Comparison of ENCODE assay signal across 8 cellular contexts in the genomic region with DNA sequence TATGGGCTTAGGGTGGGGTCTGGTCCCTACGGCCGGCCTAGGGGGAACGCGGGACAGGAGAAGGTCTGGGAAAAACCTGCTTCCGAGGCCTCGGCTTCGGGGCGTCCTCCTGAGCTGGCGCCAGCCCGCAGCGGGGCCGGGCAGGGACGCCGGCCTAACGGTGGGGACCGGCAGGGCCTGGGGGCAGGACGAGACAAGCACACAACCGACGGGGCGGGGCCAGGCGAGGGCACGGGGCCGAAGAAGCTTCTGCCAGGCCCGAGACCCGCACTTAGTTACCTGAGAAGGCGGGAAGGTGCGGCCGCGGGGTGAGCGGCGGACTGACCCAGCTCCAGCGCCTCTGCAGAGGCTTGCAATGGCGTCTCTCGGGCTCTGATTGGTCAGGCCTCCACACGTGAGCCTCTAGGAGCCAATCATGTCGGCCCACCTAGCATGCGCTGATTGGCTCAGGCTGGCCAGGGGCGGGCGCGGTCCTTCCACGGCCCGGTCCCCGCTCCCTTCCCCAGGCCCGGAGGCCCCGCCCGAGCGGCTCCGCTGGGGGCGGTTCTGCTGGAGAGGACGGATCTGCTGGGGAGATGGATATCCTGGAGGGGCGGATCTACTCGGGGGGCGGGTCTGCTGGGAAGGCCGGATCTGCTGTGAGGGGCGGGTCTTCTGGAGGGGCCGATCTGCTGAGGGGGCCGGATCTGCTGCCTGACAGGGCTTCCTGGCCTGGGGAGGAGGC. TPM values are rescaled to one million over a fixed set of nuclear protein-coding genes. Genes with fewer than 3 reads are reported as not detected.
DNase-seq lines count a peak whose midpoint lies in the region; ATAC-seq and TF ChIP-seq lines count a peak whose summit lies in the region.

No MANE protein-coding gene starts in this region.

- H3K4me1 Mint-ChIP-seq in WTC11, result peaks cover 36% of the 10 kb centered on the region

- H3K9me3 Mint-ChIP-seq in WTC11, result no peaks in the 10 kb centered on the region

- TF ChIP-seq CTCF in WTC11 (IDR thresholded peaks at IDR 0.05) (no peak), cardiac fibroblast (IDR thresholded peaks at IDR 0.05; ENCODE audit: low read depth, low read length) (no peak)

- H3K4me3 Mint-ChIP-seq in WTC11, result peak overlapping the region; percentile 77

- in situ Hi-C loops in GM18951 (cut with MboI; ENCODE audit: low sequenced_read_pairs, unreplicated experiment), result no loop called here

- peak; percentile 92 for TF ChIP-seq POLR2A in GM18951 (IDR thresholded peaks at IDR 0.05; ENCODE audit: extremely low read depth, insufficient read depth, insufficient read length)

- no peak overlapping the region for H3K27ac Mint-ChIP-seq in WTC11

- CTCF ChIA-PET in WTC11 (lab: Charles Lee), result interaction anchor here (1.4 to 2.2 kb wide), 5 partner anchors 12 to 98 kb away, joined by 4 to 19 read pairs (median 11); no protein-coding TSS in a partner anchor

- ATAC-seq in HG03175 (IDR thresholded peaks at IDR 0.05; ENCODE audit: unreplicated experiment), result peak; percentile 96
- ATAC-seq in WTC11, result peak; percentile 92

- peaks cover 38% of the 10 kb centered on the region for H3K36me3 Mint-ChIP-seq in WTC11

- H3K4me3 ChIP-seq in cardiac fibroblast (replicated peaks in 1 of 2; ENCODE audit: low read depth in 2 of 2, low read length in 2 of 2) (peak overlapping the region; percentile 98 to 99), skin epidermis (peak overlapping the region; percentile 77 to 100 (median 93))

- H3K27ac ChIP-seq in skin epidermis, result peak overlapping the region; percentile 87 to 99 (median 95)

- POLR2A ChIA-PET in WTC11 (lab: Charles Lee), result interaction anchor here (1.2 to 2.1 kb wide), 3 partner anchors 13 to 38 kb away, joined by 3 to 14 read pairs (median 6); no protein-coding TSS in a partner anchor

- peak; percentile 99 for DNase-seq in AG08396 (ENCODE audit: low spot score)
- DNase-seq in NCI-H2227 treated with DMSO at 0.1 percent for 48 hours (lab: John Stamatoyannopoulos, UW), result peak; percentile 92
- peak; percentile 99 for DNase-seq in WTC11 (ENCODE audit: low spot score)
- DNase-seq in cardiac fibroblast (ENCODE audit: low read depth in 2 of 2), result peak; percentile 99 to 100
- DNase-seq in iPS-NIHi11 (ENCODE audit: low spot score), result peak; percentile 99

- H3K27me3 Mint-ChIP-seq in WTC11 (ENCODE audit: low read depth), result peaks cover 39% of the 10 kb centered on the region

TF ChIP-seq in WTC11, 78 proteins besides CTCF, POLR2A, EP300 and RAD21 (continues in another document):
- TF ChIP-seq NR3C1 (CRISPR knock-in tag; conservative IDR thresholded peaks at IDR 0.05; ENCODE audit: low read depth) (no peak), HMGA2 (CRISPR knock-in tag; IDR thresholded peaks at IDR 0.05) (no peak), ZBTB21 (CRISPR knock-in tag; IDR thresholded peaks at IDR 0.05; ENCODE audit: borderline replicate concordance) (no peak), SMAD3 (CRISPR knock-in tag; IDR thresholded peaks at IDR 0.05; ENCODE audit: borderline replicate concordance) (no peak), FOXK1 (CRISPR knock-in tag; IDR thresholded peaks at IDR 0.05) (peak; percentile 33; the same call in 1 of the 2 replicates)
- TF ChIP-seq, protein P1, sequence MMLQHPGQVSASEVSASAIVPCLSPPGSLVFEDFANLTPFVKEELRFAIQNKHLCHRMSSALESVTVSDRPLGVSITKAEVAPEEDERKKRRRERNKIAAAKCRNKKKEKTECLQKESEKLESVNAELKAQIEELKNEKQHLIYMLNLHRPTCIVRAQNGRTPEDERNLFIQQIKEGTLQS (CRISPR knock-in tag; conservative IDR thresholded peaks at IDR 0.05), result no peak
- TF ChIP-seq, protein P2, sequence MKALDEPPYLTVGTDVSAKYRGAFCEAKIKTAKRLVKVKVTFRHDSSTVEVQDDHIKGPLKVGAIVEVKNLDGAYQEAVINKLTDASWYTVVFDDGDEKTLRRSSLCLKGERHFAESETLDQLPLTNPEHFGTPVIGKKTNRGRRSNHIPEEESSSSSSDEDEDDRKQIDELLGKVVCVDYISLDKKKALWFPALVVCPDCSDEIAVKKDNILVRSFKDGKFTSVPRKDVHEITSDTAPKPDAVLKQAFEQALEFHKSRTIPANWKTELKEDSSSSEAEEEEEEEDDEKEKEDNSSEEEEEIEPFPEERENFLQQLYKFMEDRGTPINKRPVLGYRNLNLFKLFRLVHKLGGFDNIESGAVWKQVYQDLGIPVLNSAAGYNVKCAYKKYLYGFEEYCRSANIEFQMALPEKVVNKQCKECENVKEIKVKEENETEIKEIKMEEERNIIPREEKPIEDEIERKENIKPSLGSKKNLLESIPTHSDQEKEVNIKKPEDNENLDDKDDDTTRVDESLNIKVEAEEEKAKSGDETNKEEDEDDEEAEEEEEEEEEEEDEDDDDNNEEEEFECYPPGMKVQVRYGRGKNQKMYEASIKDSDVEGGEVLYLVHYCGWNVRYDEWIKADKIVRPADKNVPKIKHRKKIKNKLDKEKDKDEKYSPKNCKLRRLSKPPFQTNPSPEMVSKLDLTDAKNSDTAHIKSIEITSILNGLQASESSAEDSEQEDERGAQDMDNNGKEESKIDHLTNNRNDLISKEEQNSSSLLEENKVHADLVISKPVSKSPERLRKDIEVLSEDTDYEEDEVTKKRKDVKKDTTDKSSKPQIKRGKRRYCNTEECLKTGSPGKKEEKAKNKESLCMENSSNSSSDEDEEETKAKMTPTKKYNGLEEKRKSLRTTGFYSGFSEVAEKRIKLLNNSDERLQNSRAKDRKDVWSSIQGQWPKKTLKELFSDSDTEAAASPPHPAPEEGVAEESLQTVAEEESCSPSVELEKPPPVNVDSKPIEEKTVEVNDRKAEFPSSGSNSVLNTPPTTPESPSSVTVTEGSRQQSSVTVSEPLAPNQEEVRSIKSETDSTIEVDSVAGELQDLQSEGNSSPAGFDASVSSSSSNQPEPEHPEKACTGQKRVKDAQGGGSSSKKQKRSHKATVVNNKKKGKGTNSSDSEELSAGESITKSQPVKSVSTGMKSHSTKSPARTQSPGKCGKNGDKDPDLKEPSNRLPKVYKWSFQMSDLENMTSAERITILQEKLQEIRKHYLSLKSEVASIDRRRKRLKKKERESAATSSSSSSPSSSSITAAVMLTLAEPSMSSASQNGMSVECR (CRISPR knock-in tag; IDR thresholded peaks at IDR 0.05; ENCODE audit: borderline replicate concordance), result 0 out of 2 replicates have a peak, but pooled peaks have one; percentile 28
- TF ChIP-seq, protein P3, sequence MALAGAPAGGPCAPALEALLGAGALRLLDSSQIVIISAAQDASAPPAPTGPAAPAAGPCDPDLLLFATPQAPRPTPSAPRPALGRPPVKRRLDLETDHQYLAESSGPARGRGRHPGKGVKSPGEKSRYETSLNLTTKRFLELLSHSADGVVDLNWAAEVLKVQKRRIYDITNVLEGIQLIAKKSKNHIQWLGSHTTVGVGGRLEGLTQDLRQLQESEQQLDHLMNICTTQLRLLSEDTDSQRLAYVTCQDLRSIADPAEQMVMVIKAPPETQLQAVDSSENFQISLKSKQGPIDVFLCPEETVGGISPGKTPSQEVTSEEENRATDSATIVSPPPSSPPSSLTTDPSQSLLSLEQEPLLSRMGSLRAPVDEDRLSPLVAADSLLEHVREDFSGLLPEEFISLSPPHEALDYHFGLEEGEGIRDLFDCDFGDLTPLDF (CRISPR knock-in tag; IDR thresholded peaks at IDR 0.05), result 0 out of 2 replicates have a peak, but pooled peaks have one; percentile 52
- TF ChIP-seq, protein P4, sequence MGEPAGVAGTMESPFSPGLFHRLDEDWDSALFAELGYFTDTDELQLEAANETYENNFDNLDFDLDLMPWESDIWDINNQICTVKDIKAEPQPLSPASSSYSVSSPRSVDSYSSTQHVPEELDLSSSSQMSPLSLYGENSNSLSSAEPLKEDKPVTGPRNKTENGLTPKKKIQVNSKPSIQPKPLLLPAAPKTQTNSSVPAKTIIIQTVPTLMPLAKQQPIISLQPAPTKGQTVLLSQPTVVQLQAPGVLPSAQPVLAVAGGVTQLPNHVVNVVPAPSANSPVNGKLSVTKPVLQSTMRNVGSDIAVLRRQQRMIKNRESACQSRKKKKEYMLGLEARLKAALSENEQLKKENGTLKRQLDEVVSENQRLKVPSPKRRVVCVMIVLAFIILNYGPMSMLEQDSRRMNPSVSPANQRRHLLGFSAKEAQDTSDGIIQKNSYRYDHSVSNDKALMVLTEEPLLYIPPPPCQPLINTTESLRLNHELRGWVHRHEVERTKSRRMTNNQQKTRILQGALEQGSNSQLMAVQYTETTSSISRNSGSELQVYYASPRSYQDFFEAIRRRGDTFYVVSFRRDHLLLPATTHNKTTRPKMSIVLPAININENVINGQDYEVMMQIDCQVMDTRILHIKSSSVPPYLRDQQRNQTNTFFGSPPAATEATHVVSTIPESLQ (CRISPR knock-in tag; IDR thresholded peaks at IDR 0.05), result no peak
- TF ChIP-seq, protein P5, sequence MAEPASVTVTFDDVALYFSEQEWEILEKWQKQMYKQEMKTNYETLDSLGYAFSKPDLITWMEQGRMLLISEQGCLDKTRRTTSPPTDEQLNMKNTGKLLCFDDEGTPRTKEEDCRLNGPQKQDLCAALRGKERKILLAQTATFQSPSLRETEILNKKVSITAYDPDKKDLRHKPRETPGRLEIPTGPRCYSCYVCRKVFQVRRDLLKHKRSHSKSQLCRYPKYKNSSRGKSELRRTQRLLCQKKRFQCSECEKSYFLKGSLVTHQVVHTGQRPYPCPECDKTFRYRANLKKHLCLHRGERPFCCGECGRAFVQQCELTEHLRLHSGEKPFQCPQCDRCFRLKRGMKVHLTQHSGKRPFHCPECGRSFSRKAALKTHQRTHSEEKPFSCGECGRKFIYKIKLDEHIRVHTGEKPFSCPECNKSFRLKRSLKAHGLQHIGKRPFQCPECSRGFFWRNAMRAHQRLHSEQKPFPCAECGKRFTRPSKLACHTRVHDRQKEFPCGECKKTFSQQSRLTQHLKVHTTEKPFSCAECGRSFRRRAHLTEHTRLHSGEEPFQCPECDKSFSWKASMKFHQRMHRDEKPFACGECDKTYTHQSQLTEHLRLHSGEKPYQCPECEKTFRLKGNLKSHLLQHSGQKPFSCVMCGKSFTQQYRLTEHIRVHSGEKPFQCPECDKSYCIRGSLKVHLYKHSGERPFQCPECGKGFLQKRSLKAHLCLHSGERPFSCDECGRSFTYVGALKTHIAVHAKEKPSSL (CRISPR knock-in tag; conservative IDR thresholded peaks at IDR 0.05), result no peak
- TF ChIP-seq, protein P6, sequence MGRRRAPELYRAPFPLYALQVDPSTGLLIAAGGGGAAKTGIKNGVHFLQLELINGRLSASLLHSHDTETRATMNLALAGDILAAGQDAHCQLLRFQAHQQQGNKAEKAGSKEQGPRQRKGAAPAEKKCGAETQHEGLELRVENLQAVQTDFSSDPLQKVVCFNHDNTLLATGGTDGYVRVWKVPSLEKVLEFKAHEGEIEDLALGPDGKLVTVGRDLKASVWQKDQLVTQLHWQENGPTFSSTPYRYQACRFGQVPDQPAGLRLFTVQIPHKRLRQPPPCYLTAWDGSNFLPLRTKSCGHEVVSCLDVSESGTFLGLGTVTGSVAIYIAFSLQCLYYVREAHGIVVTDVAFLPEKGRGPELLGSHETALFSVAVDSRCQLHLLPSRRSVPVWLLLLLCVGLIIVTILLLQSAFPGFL (CRISPR knock-in tag; IDR thresholded peaks at IDR 0.05; ENCODE audit: borderline replicate concordance), result no peak

RNA-seq across cellular contexts. Expression of a gene that starts 44.3 kb away (rescaled TPM):
- total RNA-seq in WTC11 (2021), result 1.5 to 3.5 TPM (median 2.0 TPM) in 3 replicates

Comparison
In these comparisons a context has a peak if more than half of its experiments do, and no peak if none do; other contexts are left out.
1. Peak in every context shown above with its lines: DNase-seq, ATAC-seq, H3K4me3 ChIP-seq and H3K27ac ChIP-seq.